ENCODE assay signal across 1 cellular context in genomic region chr17:50863221-50863843, GRCh38.
TF ChIP-seq lines count a peak whose summit lies in the region.

No MANE protein-coding gene starts in this region.

TF ChIP-seq in HepG2, 621 proteins besides CTCF, POLR2A, EP300 and RAD21 (continued from another document and continues in another):
- TF ChIP-seq, protein P1, sequence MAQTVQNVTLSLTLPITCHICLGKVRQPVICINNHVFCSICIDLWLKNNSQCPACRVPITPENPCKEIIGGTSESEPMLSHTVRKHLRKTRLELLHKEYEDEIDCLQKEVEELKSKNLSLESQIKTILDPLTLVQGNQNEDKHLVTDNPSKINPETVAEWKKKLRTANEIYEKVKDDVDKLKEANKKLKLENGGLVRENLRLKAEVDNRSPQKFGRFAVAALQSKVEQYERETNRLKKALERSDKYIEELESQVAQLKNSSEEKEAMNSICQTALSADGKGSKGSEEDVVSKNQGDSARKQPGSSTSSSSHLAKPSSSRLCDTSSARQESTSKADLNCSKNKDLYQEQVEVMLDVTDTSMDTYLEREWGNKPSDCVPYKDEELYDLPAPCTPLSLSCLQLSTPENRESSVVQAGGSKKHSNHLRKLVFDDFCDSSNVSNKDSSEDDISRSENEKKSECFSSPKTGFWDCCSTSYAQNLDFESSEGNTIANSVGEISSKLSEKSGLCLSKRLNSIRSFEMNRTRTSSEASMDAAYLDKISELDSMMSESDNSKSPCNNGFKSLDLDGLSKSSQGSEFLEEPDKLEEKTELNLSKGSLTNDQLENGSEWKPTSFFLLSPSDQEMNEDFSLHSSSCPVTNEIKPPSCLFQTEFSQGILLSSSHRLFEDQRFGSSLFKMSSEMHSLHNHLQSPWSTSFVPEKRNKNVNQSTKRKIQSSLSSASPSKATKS (CRISPR knock-in tag; IDR thresholded peaks at IDR 0.05): no peak
- TF ChIP-seq ZNF326 (CRISPR knock-in tag; IDR thresholded peaks at IDR 0.05; ENCODE audit: borderline replicate concordance) (no peak), PITX1 (CRISPR knock-in tag; IDR thresholded peaks at IDR 0.05) (no peak; the same call in 1 of the 2 replicates), ZNF549 (CRISPR knock-in tag; IDR thresholded peaks at IDR 0.05) (no peak), ZNF773 (CRISPR knock-in tag; IDR thresholded peaks at IDR 0.05; ENCODE audit: borderline replicate concordance) (no peak), FOXK1 (CRISPR knock-in tag; IDR thresholded peaks at IDR 0.05; ENCODE audit: borderline replicate concordance, low read depth) (no peak), U2AF1 (optimal IDR thresholded peaks at IDR 0.05; ENCODE audit: low read depth, low read length) (peak; percentile 34), PAWR (CRISPR knock-in tag; IDR thresholded peaks at IDR 0.05; ENCODE audit: borderline replicate concordance) (no peak), FLYWCH1 (CRISPR knock-in tag; IDR thresholded peaks at IDR 0.05) (no peak), KMT2B (CRISPR knock-in tag; IDR thresholded peaks at IDR 0.05) (no peak), ATRX (CRISPR knock-in tag; IDR thresholded peaks at IDR 0.05; ENCODE audit: borderline replicate concordance) (no peak), ZNF629 (CRISPR knock-in tag; conservative IDR thresholded peaks at IDR 0.05) (no peak), PHF20 (CRISPR knock-in tag; IDR thresholded peaks at IDR 0.05) (no peak), PLRG1 (conservative IDR thresholded peaks at IDR 0.05) (no peak), NFIB (CRISPR knock-in tag; IDR thresholded peaks at IDR 0.05; ENCODE audit: borderline replicate concordance) (no peak), AGO1 (IDR thresholded peaks at IDR 0.05; ENCODE audit: low read depth, low read length, poor library complexity, severe bottlenecking) (no peak), ATM (IDR thresholded peaks at IDR 0.05; ENCODE audit: borderline replicate concordance) (no peak), AGO2 (optimal IDR thresholded peaks at IDR 0.05; ENCODE audit: low read depth, low read length) (peak; percentile 15), ZNF235 (CRISPR knock-in tag; IDR thresholded peaks at IDR 0.05; ENCODE audit: borderline replicate concordance) (no peak), TRIM24 (CRISPR knock-in tag; IDR thresholded peaks at IDR 0.05) (no peak), ZC3H4 (CRISPR knock-in tag; IDR thresholded peaks at IDR 0.05; ENCODE audit: borderline replicate concordance) (no peak), ZNF850 (CRISPR knock-in tag; conservative IDR thresholded peaks at IDR 0.05) (no peak), ZBTB1 (CRISPR knock-in tag; IDR thresholded peaks at IDR 0.05; ENCODE audit: borderline replicate concordance) (no peak), SMARCC2 (IDR thresholded peaks at IDR 0.05) (no peak), FIP1L1 (IDR thresholded peaks at IDR 0.05; ENCODE audit: borderline replicate concordance, insufficient read depth, low read depth, low read length) (no peak), YY1 (IDR thresholded peaks at IDR 0.05; ENCODE audit: insufficient read depth, insufficient replicate concordance, low read depth, low read length) (no peak), ZFY (CRISPR knock-in tag; IDR thresholded peaks at IDR 0.05) (0 out of 2 replicates have a peak, but pooled peaks have one; percentile 31), TBL1XR1 (IDR thresholded peaks at IDR 0.05; ENCODE audit: borderline replicate concordance, low read length, partially characterized antibody) (no peak), ZNF263 (CRISPR knock-in tag; IDR thresholded peaks at IDR 0.05) (no peak), NR2F1 (CRISPR knock-in tag; IDR thresholded peaks at IDR 0.05) (no peak), KDM2A (CRISPR knock-in tag; IDR thresholded peaks at IDR 0.05; ENCODE audit: borderline replicate concordance, low read depth) (0 out of 2 replicates have a peak, but pooled peaks have one; percentile 40), SP5 (CRISPR knock-in tag; IDR thresholded peaks at IDR 0.05; ENCODE audit: borderline replicate concordance, low read depth) (no peak), DNMT3B (CRISPR knock-in tag; conservative IDR thresholded peaks at IDR 0.05) (no peak), ZNF749 (CRISPR knock-in tag; IDR thresholded peaks at IDR 0.05; ENCODE audit: borderline replicate concordance) (no peak), ZNF737 (CRISPR knock-in tag; IDR thresholded peaks at IDR 0.05; ENCODE audit: borderline replicate concordance) (no peak), ZNF614 (CRISPR knock-in tag; IDR thresholded peaks at IDR 0.05; ENCODE audit: borderline replicate concordance) (no peak), ZBTB38 (CRISPR knock-in tag; IDR thresholded peaks at IDR 0.05) (peak; percentile 93), SNAI1 (CRISPR knock-in tag; IDR thresholded peaks at IDR 0.05; ENCODE audit: borderline replicate concordance) (no peak), ZNF335 (CRISPR knock-in tag; IDR thresholded peaks at IDR 0.05) (no peak), HOXA7 (CRISPR knock-in tag; IDR thresholded peaks at IDR 0.05) (no peak), MAFG (CRISPR knock-in tag; IDR thresholded peaks at IDR 0.05) (no peak), TOE1 (CRISPR knock-in tag; IDR thresholded peaks at IDR 0.05) (no peak; the same call in 1 of the 2 replicates), GPN1 (CRISPR knock-in tag; IDR thresholded peaks at IDR 0.05; ENCODE audit: borderline replicate concordance) (no peak), ZIK1 (CRISPR knock-in tag; IDR thresholded peaks at IDR 0.05; ENCODE audit: borderline replicate concordance, low read depth) (no peak), SRSF4 (IDR thresholded peaks at IDR 0.05; ENCODE audit: low read depth, low read length, poor library complexity, severe bottlenecking) (no peak), MAF1 (CRISPR knock-in tag; IDR thresholded peaks at IDR 0.05; ENCODE audit: borderline replicate concordance) (no peak), THAP11 (CRISPR knock-in tag; IDR thresholded peaks at IDR 0.05) (no peak), ETV6 (CRISPR knock-in tag; conservative IDR thresholded peaks at IDR 0.05) (0 out of 2 replicates have a peak, but pooled peaks have one; percentile 54), SOX13 (IDR thresholded peaks at IDR 0.05) (no peak), SOX13 (CRISPR knock-in tag; conservative IDR thresholded peaks at IDR 0.05 in 1 of 2, IDR thresholded peaks at IDR 0.05 in 1 of 2) (no peak), BHLHE40 (IDR thresholded peaks at IDR 0.05; ENCODE audit: low read length) (no peak), ZFYVE20 (CRISPR knock-in tag; IDR thresholded peaks at IDR 0.05; ENCODE audit: borderline replicate concordance, low read depth) (no peak), ZNF20 (CRISPR knock-in tag; IDR thresholded peaks at IDR 0.05) (no peak), RXRB (CRISPR knock-in tag; IDR thresholded peaks at IDR 0.05; ENCODE audit: borderline replicate concordance) (peak; percentile 51; the same call in 1 of the 2 replicates), ZGPAT (CRISPR knock-in tag; IDR thresholded peaks at IDR 0.05) (peak; percentile 58; the same call in 1 of the 2 replicates)
- TF ChIP-seq, protein P2, sequence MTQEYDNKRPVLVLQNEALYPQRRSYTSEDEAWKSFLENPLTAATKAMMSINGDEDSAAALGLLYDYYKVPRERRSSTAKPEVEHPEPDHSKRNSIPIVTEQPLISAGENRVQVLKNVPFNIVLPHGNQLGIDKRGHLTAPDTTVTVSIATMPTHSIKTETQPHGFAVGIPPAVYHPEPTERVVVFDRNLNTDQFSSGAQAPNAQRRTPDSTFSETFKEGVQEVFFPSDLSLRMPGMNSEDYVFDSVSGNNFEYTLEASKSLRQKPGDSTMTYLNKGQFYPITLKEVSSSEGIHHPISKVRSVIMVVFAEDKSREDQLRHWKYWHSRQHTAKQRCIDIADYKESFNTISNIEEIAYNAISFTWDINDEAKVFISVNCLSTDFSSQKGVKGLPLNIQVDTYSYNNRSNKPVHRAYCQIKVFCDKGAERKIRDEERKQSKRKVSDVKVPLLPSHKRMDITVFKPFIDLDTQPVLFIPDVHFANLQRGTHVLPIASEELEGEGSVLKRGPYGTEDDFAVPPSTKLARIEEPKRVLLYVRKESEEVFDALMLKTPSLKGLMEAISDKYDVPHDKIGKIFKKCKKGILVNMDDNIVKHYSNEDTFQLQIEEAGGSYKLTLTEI (CRISPR knock-in tag; conservative IDR thresholded peaks at IDR 0.05): no peak
- TF ChIP-seq, protein P3, sequence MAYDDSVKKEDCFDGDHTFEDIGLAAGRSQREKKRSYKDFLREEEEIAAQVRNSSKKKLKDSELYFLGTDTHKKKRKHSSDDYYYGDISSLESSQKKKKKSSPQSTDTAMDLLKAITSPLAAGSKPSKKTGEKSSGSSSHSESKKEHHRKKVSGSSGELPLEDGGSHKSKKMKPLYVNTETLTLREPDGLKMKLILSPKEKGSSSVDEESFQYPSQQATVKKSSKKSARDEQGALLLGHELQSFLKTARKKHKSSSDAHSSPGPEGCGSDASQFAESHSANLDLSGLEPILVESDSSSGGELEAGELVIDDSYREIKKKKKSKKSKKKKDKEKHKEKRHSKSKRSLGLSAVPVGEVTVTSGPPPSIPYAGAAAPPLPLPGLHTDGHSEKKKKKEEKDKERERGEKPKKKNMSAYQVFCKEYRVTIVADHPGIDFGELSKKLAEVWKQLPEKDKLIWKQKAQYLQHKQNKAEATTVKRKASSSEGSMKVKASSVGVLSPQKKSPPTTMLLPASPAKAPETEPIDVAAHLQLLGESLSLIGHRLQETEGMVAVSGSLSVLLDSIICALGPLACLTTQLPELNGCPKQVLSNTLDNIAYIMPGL (CRISPR knock-in tag; IDR thresholded peaks at IDR 0.05; ENCODE audit: borderline replicate concordance in 1 of 2, low read depth in 1 of 2): peak; percentile 63 to 70
- TF ChIP-seq, protein P4, sequence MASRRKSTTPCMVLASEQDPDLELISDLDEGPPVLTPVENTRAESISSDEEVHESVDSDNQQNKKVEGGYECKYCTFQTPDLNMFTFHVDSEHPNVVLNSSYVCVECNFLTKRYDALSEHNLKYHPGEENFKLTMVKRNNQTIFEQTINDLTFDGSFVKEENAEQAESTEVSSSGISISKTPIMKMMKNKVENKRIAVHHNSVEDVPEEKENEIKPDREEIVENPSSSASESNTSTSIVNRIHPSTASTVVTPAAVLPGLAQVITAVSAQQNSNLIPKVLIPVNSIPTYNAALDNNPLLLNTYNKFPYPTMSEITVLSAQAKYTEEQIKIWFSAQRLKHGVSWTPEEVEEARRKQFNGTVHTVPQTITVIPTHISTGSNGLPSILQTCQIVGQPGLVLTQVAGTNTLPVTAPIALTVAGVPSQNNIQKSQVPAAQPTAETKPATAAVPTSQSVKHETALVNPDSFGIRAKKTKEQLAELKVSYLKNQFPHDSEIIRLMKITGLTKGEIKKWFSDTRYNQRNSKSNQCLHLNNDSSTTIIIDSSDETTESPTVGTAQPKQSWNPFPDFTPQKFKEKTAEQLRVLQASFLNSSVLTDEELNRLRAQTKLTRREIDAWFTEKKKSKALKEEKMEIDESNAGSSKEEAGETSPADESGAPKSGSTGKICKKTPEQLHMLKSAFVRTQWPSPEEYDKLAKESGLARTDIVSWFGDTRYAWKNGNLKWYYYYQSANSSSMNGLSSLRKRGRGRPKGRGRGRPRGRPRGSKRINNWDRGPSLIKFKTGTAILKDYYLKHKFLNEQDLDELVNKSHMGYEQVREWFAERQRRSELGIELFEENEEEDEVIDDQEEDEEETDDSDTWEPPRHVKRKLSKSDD (CRISPR knock-in tag; IDR thresholded peaks at IDR 0.05; ENCODE audit: low read depth): peak; percentile 57; the same call in 1 of the 2 replicates
- TF ChIP-seq, protein P5, sequence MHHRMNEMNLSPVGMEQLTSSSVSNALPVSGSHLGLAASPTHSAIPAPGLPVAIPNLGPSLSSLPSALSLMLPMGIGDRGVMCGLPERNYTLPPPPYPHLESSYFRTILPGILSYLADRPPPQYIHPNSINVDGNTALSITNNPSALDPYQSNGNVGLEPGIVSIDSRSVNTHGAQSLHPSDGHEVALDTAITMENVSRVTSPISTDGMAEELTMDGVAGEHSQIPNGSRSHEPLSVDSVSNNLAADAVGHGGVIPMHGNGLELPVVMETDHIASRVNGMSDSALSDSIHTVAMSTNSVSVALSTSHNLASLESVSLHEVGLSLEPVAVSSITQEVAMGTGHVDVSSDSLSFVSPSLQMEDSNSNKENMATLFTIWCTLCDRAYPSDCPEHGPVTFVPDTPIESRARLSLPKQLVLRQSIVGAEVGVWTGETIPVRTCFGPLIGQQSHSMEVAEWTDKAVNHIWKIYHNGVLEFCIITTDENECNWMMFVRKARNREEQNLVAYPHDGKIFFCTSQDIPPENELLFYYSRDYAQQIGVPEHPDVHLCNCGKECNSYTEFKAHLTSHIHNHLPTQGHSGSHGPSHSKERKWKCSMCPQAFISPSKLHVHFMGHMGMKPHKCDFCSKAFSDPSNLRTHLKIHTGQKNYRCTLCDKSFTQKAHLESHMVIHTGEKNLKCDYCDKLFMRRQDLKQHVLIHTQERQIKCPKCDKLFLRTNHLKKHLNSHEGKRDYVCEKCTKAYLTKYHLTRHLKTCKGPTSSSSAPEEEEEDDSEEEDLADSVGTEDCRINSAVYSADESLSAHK (CRISPR knock-in tag; IDR thresholded peaks at IDR 0.05; ENCODE audit: borderline replicate concordance): no peak
- TF ChIP-seq, protein P6, sequence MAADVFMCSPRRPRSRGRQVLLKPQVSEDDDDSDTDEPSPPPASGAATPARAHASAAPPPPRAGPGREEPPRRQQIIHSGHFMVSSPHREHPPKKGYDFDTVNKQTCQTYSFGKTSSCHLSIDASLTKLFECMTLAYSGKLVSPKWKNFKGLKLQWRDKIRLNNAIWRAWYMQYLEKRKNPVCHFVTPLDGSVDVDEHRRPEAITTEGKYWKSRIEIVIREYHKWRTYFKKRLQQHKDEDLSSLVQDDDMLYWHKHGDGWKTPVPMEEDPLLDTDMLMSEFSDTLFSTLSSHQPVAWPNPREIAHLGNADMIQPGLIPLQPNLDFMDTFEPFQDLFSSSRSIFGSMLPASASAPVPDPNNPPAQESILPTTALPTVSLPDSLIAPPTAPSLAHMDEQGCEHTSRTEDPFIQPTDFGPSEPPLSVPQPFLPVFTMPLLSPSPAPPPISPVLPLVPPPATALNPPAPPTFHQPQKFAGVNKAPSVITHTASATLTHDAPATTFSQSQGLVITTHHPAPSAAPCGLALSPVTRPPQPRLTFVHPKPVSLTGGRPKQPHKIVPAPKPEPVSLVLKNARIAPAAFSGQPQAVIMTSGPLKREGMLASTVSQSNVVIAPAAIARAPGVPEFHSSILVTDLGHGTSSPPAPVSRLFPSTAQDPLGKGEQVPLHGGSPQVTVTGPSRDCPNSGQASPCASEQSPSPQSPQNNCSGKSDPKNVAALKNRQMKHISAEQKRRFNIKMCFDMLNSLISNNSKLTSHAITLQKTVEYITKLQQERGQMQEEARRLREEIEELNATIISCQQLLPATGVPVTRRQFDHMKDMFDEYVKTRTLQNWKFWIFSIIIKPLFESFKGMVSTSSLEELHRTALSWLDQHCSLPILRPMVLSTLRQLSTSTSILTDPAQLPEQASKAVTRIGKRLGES (CRISPR knock-in tag; IDR thresholded peaks at IDR 0.05; ENCODE audit: borderline replicate concordance): no peak
